Comparison of ENCODE assay signal across 27 cellular contexts in the genomic region with DNA sequence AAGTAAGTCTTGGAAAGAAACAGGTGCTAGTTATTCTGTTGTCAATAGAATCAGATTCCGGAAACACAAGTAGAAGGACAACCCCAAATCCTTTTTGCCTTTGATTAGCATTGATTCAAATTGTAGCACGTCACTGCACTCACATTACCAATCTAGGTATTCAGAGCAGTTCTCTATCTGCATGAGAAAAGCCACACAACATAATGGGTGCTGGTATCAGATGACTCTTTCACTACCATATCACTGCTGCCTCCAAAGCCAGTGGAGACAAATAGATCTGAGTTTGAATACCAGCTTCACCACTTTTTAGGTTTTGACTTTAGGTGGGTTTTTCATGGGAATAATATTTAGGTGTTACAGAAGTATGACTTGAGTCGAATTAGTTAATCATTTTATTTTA.
"Had no signal": no experiment of that assay in that cellular context is flagged by ENCODE, and none has a peak within 500 bp of the region (broad histone marks: within the 10 kb centered on the region; RNA-seq: fewer than 3 reads in every experiment).

No MANE protein-coding gene starts in this region.

- ATAC-seq: activated CD4-positive, CD25-positive, alpha-beta regulatory T cell treated with anti-CD3 and anti-CD28 coated beads, Interleukin-2, amount 50 U/mL, for 24 hours; heart right ventricle; natural killer cell; right cardiac atrium had no signal

- H3K4me3 ChIP-seq: ascending aorta, cardiac muscle cell, colonic mucosa, esophagus squamous epithelium, heart right ventricle, left lung, lower lobe of right lung, tibial nerve had no signal

- H3K9me3 ChIP-seq: ascending aorta, colonic mucosa, esophagus squamous epithelium, lower lobe of right lung had no signal

- H3K4me1 ChIP-seq: ascending aorta, colonic mucosa, esophagus squamous epithelium, heart right ventricle, left lung, lower lobe of right lung, tibial nerve had no signal

- H3K27ac ChIP-seq: ascending aorta, cardiac muscle cell, colonic mucosa, epithelial cell of prostate, esophagus squamous epithelium, heart right ventricle, left lung, lower lobe of right lung, tibial nerve, VCaP had no signal

- DNase-seq: activated CD4-positive, alpha-beta T cell treated with anti-CD3 and anti-CD28 coated beads for 48 hours; activated CD4-positive, alpha-beta T cell treated with anti-CD3 and anti-CD28 coated beads, Interleukin-2, amount 50 U/mL, for 48 hours; activated CD8-positive, alpha-beta memory T cell treated with anti-CD3 and anti-CD28 coated beads for 24 hours; activated effector memory CD4-positive, alpha-beta T cell treated with anti-CD3 and anti-CD28 coated beads, Interleukin-2, amount 50 U/mL, for 16 hours; activated naive CD4-positive, alpha-beta T cell treated with anti-CD3 and anti-CD28 coated beads, Interleukin-2, amount 10 ng/mL, durations not matched to agents 7 days and 5 days; activated naive CD8-positive, alpha-beta T cell treated with anti-CD3 and anti-CD28 coated beads, Interleukin-2, amount 10 ng/mL, durations not matched to agents 7 days and 5 days; activated T-cell treated with anti-CD3 and anti-CD28 coated beads, Interleukin-2, amount 50 U/mL, for 1 hour; cerebellar nuclear complex; colonic mucosa; effector CD8-positive, alpha-beta T cell; esophagus squamous epithelium; foreskin melanocyte; heart right ventricle; left lung; lower lobe of right lung; mesendoderm; natural killer cell; posterior cingulate gyrus; right cardiac atrium; stimulated activated naive CD4-positive, alpha-beta T cell treated with Interleukin-2 at 50 U/mL for 16 hours; T-helper 9 cell had no signal

- H3K27me3 ChIP-seq: ascending aorta, cardiac muscle cell, colonic mucosa, esophagus squamous epithelium, heart right ventricle, left lung, tibial nerve had no signal

- H3K36me3 ChIP-seq: ascending aorta, cardiac muscle cell, colonic mucosa, esophagus squamous epithelium, heart right ventricle, left lung, lower lobe of right lung, tibial nerve had no signal
